ENCODE assay signal across 8 cellular contexts in the genomic region with DNA sequence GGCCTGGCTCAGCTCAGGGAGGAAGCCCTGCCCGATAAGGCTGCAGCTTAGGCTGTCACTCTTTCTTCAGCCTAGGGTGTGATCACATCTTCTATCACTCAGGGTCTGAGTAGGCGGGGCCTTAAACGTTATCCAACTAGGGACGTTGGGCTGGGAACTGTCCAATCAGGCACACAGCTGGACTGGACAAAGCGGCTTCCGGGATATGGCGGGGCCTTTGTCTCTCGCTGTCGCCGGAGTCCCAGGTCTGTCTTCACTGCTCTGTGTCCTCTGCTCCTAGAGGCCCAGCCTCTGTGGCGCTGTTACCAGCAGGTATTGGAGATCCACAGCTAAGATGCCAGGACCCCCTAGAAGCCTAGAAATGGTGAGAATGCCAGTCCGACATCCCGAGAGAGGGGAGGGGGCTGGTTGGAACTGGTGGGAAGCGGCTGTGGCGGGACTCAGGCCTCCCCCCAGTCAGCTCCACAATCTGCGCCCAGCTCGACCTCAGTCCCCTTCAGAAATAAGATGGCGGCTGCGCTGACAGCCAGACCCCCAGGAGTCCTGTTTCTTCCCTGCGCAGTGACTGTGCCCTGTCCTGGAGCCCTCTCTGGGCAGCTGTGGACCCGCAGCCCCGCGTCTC. TPM values are rescaled to one million over a fixed set of nuclear protein-coding genes. Genes with fewer than 3 reads are reported as not detected.
DNase-seq lines count a peak whose midpoint lies in the region; ATAC-seq and TF ChIP-seq lines count a peak whose summit lies in the region.

A gene (plus strand): TSS at position 214 of the 622 bp plus-strand sequence. CDS start 121 bp downstream, at position 335.

- H2BK5ac ChIP-seq in H9 (ENCODE audit: insufficient read length, low read length) = peak within 1 kb of the TSS; percentile 81

- H3K4me3 ChIP-seq in brain microvascular endothelial cell (ENCODE audit: low read depth, low read length) = peak within 1 kb of the TSS; percentile 95
- H3K4me3 ChIP-seq in iPS-11a (ENCODE audit: low read depth, low read length) = peak within 1 kb of the TSS; percentile 61
- H3K4me3 ChIP-seq in gastrocnemius medialis = peak within 1 kb of the TSS; percentile 64 to 77 (median 74)

- no peak within 1 kb of the TSS for H3K23ac ChIP-seq in H9 (ENCODE audit: insufficient read length, low read depth, low read length)

- H2BK15ac ChIP-seq in H9 (ENCODE audit: low read depth, low read length) = no peak within 1 kb of the TSS

- H3K27me3 ChIP-seq in H9 (ENCODE audit: insufficient read depth, low read length) (no peaks in the 10 kb centered on the region), brain microvascular endothelial cell (replicated peaks) (no peaks in the 10 kb centered on the region), gastrocnemius medialis (no peaks in the 10 kb centered on the region)

- H3K56ac ChIP-seq in H9 (ENCODE audit: insufficient read length, low read depth, low read length) = peak within 1 kb of the TSS; percentile 39

- H4K20me1 ChIP-seq in H9 (ENCODE audit: control insufficient read depth, insufficient read depth, insufficient read length) = no peaks in the 10 kb centered on the region

- H3K4me2 ChIP-seq in H9 (ENCODE audit: insufficient read depth, insufficient read length, low read length) = peak within 1 kb of the TSS; percentile 30

- no peak within 1 kb of the TSS for H2AFZ ChIP-seq in H9 (ENCODE audit: low read length)

- in situ Hi-C loops in G401 (cut with HindIII; ENCODE audit: low sequenced_read_pairs) = no loop called here
- in situ Hi-C loops in brain microvascular endothelial cell (cut with HindIII; ENCODE audit: low pct_ligation_motif_present, low sequenced_read_pairs) = no loop called here
- in situ Hi-C loops in gastrocnemius medialis (cut with MboI; ENCODE audit: low sequenced_read_pairs in 4 of 4) = no loop called here

- no peak within 1 kb of the TSS for H3K4ac ChIP-seq in H9 (ENCODE audit: low read depth, low read length)

- no peak within 1 kb of the TSS for H2BK20ac ChIP-seq in H9 (ENCODE audit: low read depth, low read length, poor library complexity, severe bottlenecking)

- H3T11ph ChIP-seq in H9 (ENCODE audit: low read length) = no peak within 1 kb of the TSS

- H3K79me1 ChIP-seq in H9 (ENCODE audit: insufficient read depth, low read depth, low read length, poor library complexity, severe bottlenecking) = no peaks in the 10 kb centered on the region

- H3K9me3 ChIP-seq in H9 (ENCODE audit: control insufficient read depth, low read depth, low read length) = no peaks in the 10 kb centered on the region
- H3K9me3 ChIP-seq in gastrocnemius medialis = no peaks in the 10 kb centered on the region

- H3K27me3 Mint-ChIP-seq in H9 (ENCODE audit: low read depth) = no peaks in the 10 kb centered on the region

- H4K8ac ChIP-seq in H9 (replicated peaks; ENCODE audit: insufficient read length, low read depth, low read length) = no peak within 1 kb of the TSS

- intact Hi-C loops in gastrocnemius medialis (cut with DNase I; ENCODE audit: low total_unique reads) = loop anchor here (2.0 kb wide), 1 partner anchor 54 kb away; no protein-coding TSS in a partner anchor

- H3K36me3 Mint-ChIP-seq in H9 (ENCODE audit: insufficient read depth in 1 of 3, low read depth in 3 of 3) = peaks cover 8 to 15% (median 10%) of the 10 kb centered on the region in 3 experiments; a peak in 6 of 7 replicates

- ATAC-seq in gastrocnemius medialis = peak; percentile 100

- peak within 1 kb of the TSS; percentile 95 for H3K18ac ChIP-seq in H9 (ENCODE audit: insufficient read length, low read depth, low read length)

- H3K4me1 ChIP-seq in H9 (ENCODE audit: insufficient read depth, low read length) = no peaks in the 10 kb centered on the region
- no peaks in the 10 kb centered on the region for H3K4me1 ChIP-seq in gastrocnemius medialis

- no peak within 1 kb of the TSS for H2AK5ac ChIP-seq in H9 (ENCODE audit: insufficient read length, low read length)

- no peak within 1 kb of the TSS for H4K5ac ChIP-seq in H9 (ENCODE audit: insufficient read length, low read depth, low read length)

- peak within 1 kb of the TSS; percentile 79 for H3K27ac ChIP-seq in H9 (ENCODE audit: insufficient read length, low read depth, low read length)
- H3K27ac ChIP-seq in brain microvascular endothelial cell = peak within 1 kb of the TSS; percentile 97
- peak within 1 kb of the TSS; percentile 74 to 85 (median 84) for H3K27ac ChIP-seq in gastrocnemius medialis

- TF ChIP-seq CTCF in H9 (conservative IDR thresholded peaks at IDR 0.05) (no peak), brain microvascular endothelial cell (IDR thresholded peaks at IDR 0.05; ENCODE audit: low read depth, low read length, missing control alignments) (peak; percentile 5), gastrocnemius medialis (IDR thresholded peaks at IDR 0.05 in 4 of 5, conservative IDR thresholded peaks at IDR 0.05 in 1 of 5) (no peak)

- peak within 1 kb of the TSS; percentile 100 for H3K27ac Mint-ChIP-seq in H9

- peak within 1 kb of the TSS; percentile 98 for H3K9ac ChIP-seq in H9 (ENCODE audit: extremely low read depth, insufficient read length, low read length)

- no peaks in the 10 kb centered on the region; a peak in 1 of 5 replicates for H3K9me3 Mint-ChIP-seq in H9

- WGBS in H9 (ENCODE audit: extremely low coverage, insufficient read length, low lambda C conversion rate) = no CpG with 5 or more reads among the region's 23 CpGs

- peak; percentile 94 for DNase-seq in G401 (ENCODE audit: low spot score)
- DNase-seq in H9 = peak; percentile 97
- peak; percentile 93 for DNase-seq in NCI-H1092 (lab: John Stamatoyannopoulos, UW)
- peak; percentile 82 for DNase-seq in UCSD-AML1 (lab: John Stamatoyannopoulos, UW; ENCODE audit: unreplicated experiment)
- DNase-seq in brain microvascular endothelial cell = peak; percentile 97
- peak; percentile 85 to 89 for DNase-seq in gastrocnemius medialis
- no peak for DNase-seq in NOMO-1 treated with dmso at 0.1 percent for 144 hours (lab: John Stamatoyannopoulos, UW; ENCODE audit: unreplicated experiment)

- H3K23me2 ChIP-seq in H9 (ENCODE audit: insufficient read length, low read depth, low read length, poor library complexity, severe bottlenecking) = no peaks in the 10 kb centered on the region

- H3K36me3 ChIP-seq in brain microvascular endothelial cell (replicated peaks) (no peaks in the 10 kb centered on the region), gastrocnemius medialis (no peaks in the 10 kb centered on the region)

- peak within 1 kb of the TSS; percentile 95 for H3K14ac ChIP-seq in H9 (ENCODE audit: insufficient read depth, low read length)

- peak; percentile 42 to 72 for TF ChIP-seq POLR2A in gastrocnemius medialis (IDR thresholded peaks at IDR 0.05)

- H3K4me1 Mint-ChIP-seq in H9 = peaks cover 2 to 7% of the 10 kb centered on the region in 2 experiments

- H2BK120ac ChIP-seq in H9 (ENCODE audit: low read depth, low read length, poor library complexity, severe bottlenecking) = no peak within 1 kb of the TSS

- no peak within 1 kb of the TSS for H2BK12ac ChIP-seq in H9 (ENCODE audit: insufficient read length, low read depth, low read length)

- H4K91ac ChIP-seq in H9 (ENCODE audit: insufficient read length, low read depth, low read length) = no peak within 1 kb of the TSS

- H3K4me3 Mint-ChIP-seq in H9 = peak within 1 kb of the TSS; percentile 96 to 97

- H3K79me2 ChIP-seq in H9 (ENCODE audit: insufficient read depth, low read length) = peaks cover 3% of the 10 kb centered on the region; the same call in 1 of the 2 replicates

RNA-seq across cellular contexts. Expression of the gene that starts here (rescaled TPM):
- total RNA-seq in G401 (2014; rRNA removed; shearing (Covaris generic)) = 5.1 and 9.8 TPM in 2 replicates
- total RNA-seq in H9 (2021) (25.5 and 26.6 TPM in 2 replicates), gastrocnemius medialis (1 to 10 TPM; 2.8 to 5.6 (median 4.1) TPM)
